ENCODE assay signal across 8 cellular contexts in genomic region chr11:126304457-126305072, GRCh38. TPM values are rescaled to one million over a fixed set of nuclear protein-coding genes. Genes with fewer than 3 reads are reported as not detected.
DNase-seq lines count a peak whose midpoint lies in the region; TF ChIP-seq lines count a peak whose summit lies in the region.

No MANE protein-coding gene starts in this region.

- no peak overlapping the region for H2BK5ac ChIP-seq in mesendoderm (ENCODE audit: low read length)

- H3K4me3 ChIP-seq in cardiac fibroblast (replicated peaks in 1 of 2; ENCODE audit: low read depth in 2 of 2, low read length in 2 of 2) (peak overlapping the region; percentile 73 to 74), mesendoderm (ENCODE audit: low read length) (no peak overlapping the region), vagina (peak overlapping the region; percentile 59 to 76)

- intact Hi-C loops in vagina (cut with DNase I): loop anchor here (10.0 kb wide), 1 partner anchor 110 kb away; no protein-coding TSS in a partner anchor

- TF ChIP-seq POLR2A in vagina (IDR thresholded peaks at IDR 0.05): no peak

- no peaks in the 10 kb centered on the region for H3K9me3 ChIP-seq in vagina

- no peaks in the 10 kb centered on the region for H3K9me3 Mint-ChIP-seq in activated CD4-positive, alpha-beta T cell treated with anti-CD3 and anti-CD28 coated beads, Interleukin-2, amount 10 ng/mL, durations not matched to agents 7 days and 5 days

- no CpG with 5 or more reads among the region's 12 CpGs for WGBS in mesendoderm (ENCODE audit: extremely low coverage, insufficient coverage, low lambda C conversion rate)

- no peak overlapping the region for H2AK5ac ChIP-seq in mesendoderm (ENCODE audit: low read length)

- peak overlapping the region; percentile 77 for H3K4me3 Mint-ChIP-seq in activated CD4-positive, alpha-beta T cell treated with anti-CD3 and anti-CD28 coated beads, Interleukin-2, amount 10 ng/mL, durations not matched to agents 7 days and 5 days

- no peak overlapping the region for H4K5ac ChIP-seq in mesendoderm (ENCODE audit: low read length)

- no peak overlapping the region for H3K4ac ChIP-seq in mesendoderm (ENCODE audit: low read depth, low read length)

- no peaks in the 10 kb centered on the region for H3K27me3 ChIP-seq in mesendoderm (ENCODE audit: insufficient read depth, low read length, poor library complexity)
- H3K27me3 ChIP-seq in vagina: no peaks in the 10 kb centered on the region

- TF ChIP-seq CTCF in cardiac fibroblast (IDR thresholded peaks at IDR 0.05; ENCODE audit: low read depth, low read length): no peak
- TF ChIP-seq CTCF in vagina (IDR thresholded peaks at IDR 0.05): no peak

- no peaks in the 10 kb centered on the region for H3K4me1 ChIP-seq in mesendoderm (ENCODE audit: control insufficient read depth, low read depth, low read length)
- peaks cover 9% of the 10 kb centered on the region for H3K4me1 ChIP-seq in vagina

- CTCF ChIA-PET in activated CD4-positive, alpha-beta T cell treated with anti-CD3 and anti-CD28 coated beads, Interleukin-2, amount 10 ng/mL, durations not matched to agents 7 days and 5 days (lab: Charles Lee): interaction anchor here (0.9 to 2.4 kb wide), 3 partner anchors 11 to 176 kb away, joined by 3 to 10 read pairs (median 8); no protein-coding TSS in a partner anchor

- H4K8ac ChIP-seq in mesendoderm (ENCODE audit: low read depth, low read length): no peak overlapping the region

- peak overlapping the region; percentile 83 for H3K27ac Mint-ChIP-seq in activated CD4-positive, alpha-beta T cell treated with anti-CD3 and anti-CD28 coated beads, Interleukin-2, amount 10 ng/mL, durations not matched to agents 7 days and 5 days

- no peak overlapping the region for H3K18ac ChIP-seq in mesendoderm (ENCODE audit: low read length)

- peak overlapping the region; percentile 32 for H3K9ac ChIP-seq in mesendoderm (ENCODE audit: low read length)

- H3K36me3 ChIP-seq in mesendoderm (ENCODE audit: control insufficient read depth, insufficient read depth, low read length) (no peaks in the 10 kb centered on the region), vagina (peaks cover 0 to 7% of the 10 kb centered on the region in 2 donors)

- no peak overlapping the region for H3K23ac ChIP-seq in mesendoderm (ENCODE audit: low read length)

- H3K27ac ChIP-seq in mesendoderm (ENCODE audit: low read depth, low read length): no peak overlapping the region
- H3K27ac ChIP-seq in vagina: peak overlapping the region; percentile 89

- DNase-seq in activated CD4-positive, alpha-beta T cell treated with anti-CD3 and anti-CD28 coated beads, Interleukin-2, amount 10 ng/mL, durations not matched to agents 7 days and 5 days: no peak
- DNase-seq in activated CD4-positive, alpha-beta T cell treated with anti-CD3 and anti-CD28 coated beads, Interleukin-2, amount 50 U/mL, for 1 hour: no peak
- DNase-seq in NCI-H128 (lab: John Stamatoyannopoulos, UW; ENCODE audit: unreplicated experiment): peak; percentile 48
- DNase-seq in cardiac fibroblast (ENCODE audit: low read depth in 2 of 2): no peak
- DNase-seq in mesendoderm: no peak
- no peak for DNase-seq in vagina (ENCODE audit: extremely low spot score in 2 of 2)
- DNase-seq in NK-92 (lab: John Stamatoyannopoulos, UW; ENCODE audit: unreplicated experiment): no peak
- no peak for DNase-seq in activated CD8-positive, alpha-beta memory T cell treated with anti-CD3 and anti-CD28 coated beads, Interleukin-2, amount 50 U/mL, for 4 hours

- peak overlapping the region; percentile 63 for H3K56ac ChIP-seq in mesendoderm (ENCODE audit: low read length)

- no peaks in the 10 kb centered on the region for H3K79me1 ChIP-seq in mesendoderm (ENCODE audit: low read length)

- no peaks in the 10 kb centered on the region for H3K27me3 Mint-ChIP-seq in activated CD4-positive, alpha-beta T cell treated with anti-CD3 and anti-CD28 coated beads, Interleukin-2, amount 10 ng/mL, durations not matched to agents 7 days and 5 days

- no peak overlapping the region for H2BK15ac ChIP-seq in mesendoderm (replicated peaks; ENCODE audit: low read depth)

- H2BK120ac ChIP-seq in mesendoderm (ENCODE audit: low read depth, low read length): no peak overlapping the region

- H3K4me2 ChIP-seq in mesendoderm (ENCODE audit: low read length): peak overlapping the region; percentile 28

- H3K79me2 ChIP-seq in mesendoderm (ENCODE audit: control insufficient read depth, insufficient read depth, low read length): no peaks in the 10 kb centered on the region

- H3K36me3 Mint-ChIP-seq in activated CD4-positive, alpha-beta T cell treated with anti-CD3 and anti-CD28 coated beads, Interleukin-2, amount 10 ng/mL, durations not matched to agents 7 days and 5 days (ENCODE audit: low read depth): peaks cover 24% of the 10 kb centered on the region

- peaks cover 32% of the 10 kb centered on the region for H3K4me1 Mint-ChIP-seq in activated CD4-positive, alpha-beta T cell treated with anti-CD3 and anti-CD28 coated beads, Interleukin-2, amount 10 ng/mL, durations not matched to agents 7 days and 5 days

- POLR2A ChIA-PET in activated CD4-positive, alpha-beta T cell treated with anti-CD3 and anti-CD28 coated beads, Interleukin-2, amount 10 ng/mL, durations not matched to agents 7 days and 5 days (lab: Charles Lee): interaction anchor here (1.8 kb wide), 1 partner anchor 14 kb away, joined by 5 read pairs; no protein-coding TSS in a partner anchor

RNA-seq across cellular contexts. Expression of gene DCPS, which starts 0.7 kb away (rescaled TPM):
- total RNA-seq in activated CD4-positive, alpha-beta T cell treated with anti-CD3 and anti-CD28 coated beads, Interleukin-2, amount 10 ng/mL, durations not matched to agents 7 days and 5 days: 10 to 100 TPM; 33.1 to 33.5 TPM
- 20.0 TPM for polyA plus RNA-seq in mesendoderm (2013, experiment 1 of 2)
- 20.1 TPM for polyA plus RNA-seq in mesendoderm (2013, experiment 2 of 2)
- 15.5 TPM for total RNA-seq in vagina

RNA-seq across cellular contexts. Expression of gene TIRAP, which starts 21.7 kb away (rescaled TPM):
- 10 to 100 TPM; 13.5 to 14.0 TPM for total RNA-seq in activated CD4-positive, alpha-beta T cell treated with anti-CD3 and anti-CD28 coated beads, Interleukin-2, amount 10 ng/mL, durations not matched to agents 7 days and 5 days
- 3.8 TPM for polyA plus RNA-seq in mesendoderm (2013, experiment 1 of 2)
- polyA plus RNA-seq in mesendoderm (2013, experiment 2 of 2): 4.2 TPM
- total RNA-seq in vagina: 16.9 TPM

RNA-seq across cellular contexts. Expression of gene FOXRED1, which starts 35.6 kb away (rescaled TPM):
- total RNA-seq in activated CD4-positive, alpha-beta T cell treated with anti-CD3 and anti-CD28 coated beads, Interleukin-2, amount 10 ng/mL, durations not matched to agents 7 days and 5 days: 10 to 100 TPM; 34.8 to 43.4 TPM
- 21.5 TPM for polyA plus RNA-seq in mesendoderm (2013, experiment 1 of 2)
- polyA plus RNA-seq in mesendoderm (2013, experiment 2 of 2): 22.1 TPM
- total RNA-seq in vagina: 16.7 TPM

RNA-seq across cellular contexts. Expression of gene SRPRA, which starts 35.9 kb away (rescaled TPM):
- total RNA-seq in activated CD4-positive, alpha-beta T cell treated with anti-CD3 and anti-CD28 coated beads, Interleukin-2, amount 10 ng/mL, durations not matched to agents 7 days and 5 days: 100 to 1,000 TPM; 107 to 110 TPM
- polyA plus RNA-seq in mesendoderm (2013, experiment 1 of 2): 44.3 TPM
- polyA plus RNA-seq in mesendoderm (2013, experiment 2 of 2): 42.1 TPM
- 64.6 TPM for total RNA-seq in vagina

RNA-seq across cellular contexts. Expression of gene ST3GAL4, which starts 50.9 kb away (rescaled TPM):
- 1 to 10 TPM; 7.5 to 7.6 TPM for total RNA-seq in activated CD4-positive, alpha-beta T cell treated with anti-CD3 and anti-CD28 coated beads, Interleukin-2, amount 10 ng/mL, durations not matched to agents 7 days and 5 days
- polyA plus RNA-seq in mesendoderm (2013, experiment 1 of 2): 8.4 TPM
- 8.7 TPM for polyA plus RNA-seq in mesendoderm (2013, experiment 2 of 2)
- total RNA-seq in vagina: 41.5 TPM
